In the genomic region with DNA sequence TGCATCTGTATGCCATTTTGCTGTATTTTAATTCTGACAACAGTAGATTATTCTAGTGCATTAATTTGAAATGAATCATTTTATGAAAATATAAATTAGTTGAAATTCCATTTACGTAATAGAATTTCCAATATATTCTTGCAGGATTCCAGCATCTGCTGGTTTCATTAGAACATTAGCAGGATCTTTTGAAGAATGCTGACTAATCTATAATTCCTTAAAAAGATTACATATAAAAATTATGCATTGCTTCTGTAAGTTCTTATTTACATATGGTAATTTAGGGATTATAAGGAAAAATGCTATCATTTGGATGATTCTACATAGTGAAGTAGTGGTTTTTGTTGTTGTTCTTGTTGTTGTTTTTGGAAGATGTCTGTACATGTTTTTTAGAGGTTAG, we compare ENCODE assay signal across 28 cellular contexts.
"Had no signal": no experiment of that assay in that cellular context is flagged by ENCODE, and none has a peak within 500 bp of the region (broad histone marks: within the 10 kb centered on the region; RNA-seq: fewer than 3 reads in every experiment).

No MANE protein-coding gene starts in this region.

- H2AFZ ChIP-seq: neural progenitor cell, parathyroid adenoma had no signal

- H3K79me2 ChIP-seq: parathyroid adenoma had no signal

- H3K9me3 ChIP-seq: ovary, psoas muscle, spleen, suprapubic skin, testis, tibial artery, transverse colon, upper lobe of right lung, uterus had no signal

- DNase-seq: natural killer cell; occipital lobe; ovary; posterior cingulate gyrus; psoas muscle; right cardiac atrium; spleen; stimulated activated CD4-positive, alpha-beta T cell treated with anti-CD3 and anti-CD28 coated beads, Interleukin-12 subunit alpha, Interleukin-12 subunit beta, amount 100 ng/mL, for 4 hours; stimulated activated CD4-positive, alpha-beta T cell treated with anti-CD3 and anti-CD28 coated beads, Interleukin-1b, Interleukin-23, amount 100 ng/mL, for 48 hours; stimulated activated CD4-positive, alpha-beta T cell treated with anti-CD3 and anti-CD28 coated beads, Interleukin-4, amount 100 ng/mL, for 1 hour; stimulated activated CD4-positive, alpha-beta T cell treated with anti-CD3 and anti-CD28 coated beads, Interleukin-4, amount 100 ng/mL, for 4 hours; stimulated activated CD8-positive, alpha-beta memory T cell treated with anti-CD3 and anti-CD28 coated beads, Interleukin-4, amount 100 ng/mL, for 48 hours; stimulated activated naive CD4-positive, alpha-beta T cell; stimulated activated naive CD8-positive, alpha-beta T cell treated with anti-CD3 and anti-CD28 coated beads, Interleukin-15, amount 100 ng/mL, for 72 hours; stimulated activated naive CD8-positive, alpha-beta T cell treated with anti-CD3 and anti-CD28 coated beads, Interleukin-15, Interleukin-2, amounts not matched to agents 100 U/mL and 50 U/mL, for 24 hours; substantia nigra; testis; tibial artery; transverse colon; upper lobe of right lung; uterus had no signal

- ATAC-seq: natural killer cell; psoas muscle; right cardiac atrium; sciatic nerve; stimulated activated memory B cell treated with anti-CD40 and anti-IgM and Interleukin-4, amounts not matched to agents 10 μg/mL and 1 μg/mL and 100 μg/mL, for 72 hours; stimulated activated naive CD8-positive, alpha-beta T cell treated with anti-CD3 and anti-CD28 coated beads, Interleukin-15, amount 100 ng/mL, for 72 hours; stimulated activated naive CD8-positive, alpha-beta T cell treated with anti-CD3 and anti-CD28 coated beads, Interleukin-15, Interleukin-2, amounts not matched to agents 100 U/mL and 50 U/mL, for 24 hours; upper lobe of right lung had no signal

- H3K36me3 ChIP-seq: neural progenitor cell, ovary, spleen, suprapubic skin, tibial artery, transverse colon, upper lobe of right lung, uterus had no signal

- H3K4me2 ChIP-seq: neural progenitor cell, smooth muscle cell had no signal

- H3K9ac ChIP-seq: neural progenitor cell, parathyroid adenoma had no signal

- H3K27me3 ChIP-seq: neural progenitor cell, ovary, spleen, suprapubic skin, testis, tibial artery, transverse colon, upper lobe of right lung, uterus had no signal

- H3K4me1 ChIP-seq: neural progenitor cell, parathyroid adenoma, psoas muscle, spleen, suprapubic skin, testis, tibial artery, transverse colon, upper lobe of right lung, uterus had no signal

- H3K27ac ChIP-seq: neural progenitor cell, ovary, parathyroid adenoma, psoas muscle, skin epidermis, spleen, suprapubic skin, testis, tibial artery, transverse colon, upper lobe of right lung, uterus had no signal

- H3K4me3 ChIP-seq: neural progenitor cell, ovary, psoas muscle, skin epidermis, smooth muscle cell, spleen, suprapubic skin, testis, tibial artery, transverse colon, upper lobe of right lung, uterus had no signal
